In the genomic region with DNA sequence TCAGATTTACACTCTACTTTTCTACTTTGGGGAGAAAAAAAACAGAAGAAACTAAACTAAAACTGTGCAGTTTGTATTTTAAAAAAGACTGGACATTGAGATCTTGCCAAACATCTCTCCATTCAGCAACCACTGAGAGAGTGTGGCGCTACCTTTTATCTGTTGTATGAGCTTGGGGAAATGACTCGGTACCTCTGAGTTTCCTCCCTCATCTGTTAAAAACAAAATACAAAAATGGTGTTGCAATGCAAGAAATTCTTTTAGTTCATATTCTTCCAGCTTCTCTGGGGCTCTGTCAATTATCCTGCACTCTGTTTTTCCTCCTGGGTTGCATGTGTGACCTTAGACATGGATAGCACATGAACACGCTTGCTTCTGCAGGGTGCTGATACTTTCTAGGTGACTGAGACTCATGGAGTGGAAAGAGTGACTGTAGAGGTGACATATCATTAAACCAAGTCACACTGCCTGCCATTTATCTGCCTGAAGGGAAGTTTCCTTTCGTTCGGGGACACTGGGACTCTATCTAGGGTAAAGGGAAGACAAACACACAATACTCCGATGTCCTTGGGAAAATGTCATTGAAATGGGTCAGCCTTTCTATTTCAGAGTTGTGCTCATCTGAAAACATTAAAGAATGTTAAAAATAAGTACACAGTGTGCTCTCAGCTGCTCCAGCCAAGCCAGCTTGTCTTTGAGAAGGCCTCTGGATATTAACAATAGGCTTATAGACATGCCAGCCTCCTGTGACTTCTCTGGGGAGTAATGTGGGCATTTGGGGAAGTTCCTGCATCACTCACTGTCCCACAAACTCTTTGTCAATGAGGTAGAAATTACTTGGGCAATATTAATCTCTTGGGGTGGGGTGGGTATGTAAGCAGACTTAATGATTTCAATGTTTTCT, we compare ENCODE assay signal across 16 cellular contexts.
DNase-seq lines count a peak whose midpoint lies in the region; ATAC-seq and TF ChIP-seq lines count a peak whose summit lies in the region.
"Had no signal": no experiment of that assay in that cellular context is flagged by ENCODE, and none has a peak within 500 bp of the region (broad histone marks: within the 10 kb centered on the region; RNA-seq: fewer than 3 reads in every experiment).

No MANE protein-coding gene starts in this region.

- no peak overlapping the region for H3K4me3 ChIP-seq in fibroblast of pulmonary artery (replicated peaks; ENCODE audit: low read depth, low read length)
- no peak overlapping the region for H3K4me3 ChIP-seq in uterus
- H3K4me3 ChIP-seq: breast epithelium had no signal

- no peak for DNase-seq in stimulated activated naive CD8-positive, alpha-beta T cell treated with anti-CD3 and anti-CD28 coated beads, Interleukin-15, Interleukin-2, amounts not matched to agents 100 U/mL and 50 U/mL, for 24 hours
- no peak for DNase-seq in stimulated activated naive CD8-positive, alpha-beta T cell treated with anti-CD3 and anti-CD28 coated beads, Interleukin-15, amount 100 ng/mL, for 72 hours
- DNase-seq in fibroblast of pulmonary artery (ENCODE audit: low read depth) (peak; percentile 88), uterus (no peak), KBM-7 (no peak)
- DNase-seq: ACHN; activated CD4-positive, CD25-positive, alpha-beta regulatory T cell; HFFc6; NCI-H2107; SK-N-SH had no signal

- H3K4me1 Mint-ChIP-seq in stimulated activated naive CD8-positive, alpha-beta T cell treated with anti-CD3 and anti-CD28 coated beads, Interleukin-15, amount 100 ng/mL, for 72 hours = peaks cover 5% of the 10 kb centered on the region
- peaks cover 41% of the 10 kb centered on the region for H3K4me1 Mint-ChIP-seq in nephron
- H3K4me1 Mint-ChIP-seq: IgD-negative memory B cell had no signal

- no peaks in the 10 kb centered on the region for H3K36me3 Mint-ChIP-seq in nephron (ENCODE audit: low read depth)
- H3K36me3 Mint-ChIP-seq: IgD-negative memory B cell had no signal

- no peaks in the 10 kb centered on the region for H3K27me3 ChIP-seq in uterus
- H3K27me3 ChIP-seq: breast epithelium had no signal

- no peak overlapping the region for H3K4me3 Mint-ChIP-seq in stimulated activated naive CD8-positive, alpha-beta T cell treated with anti-CD3 and anti-CD28 coated beads, Interleukin-15, amount 100 ng/mL, for 72 hours
- H3K4me3 Mint-ChIP-seq in nephron = no peak overlapping the region
- H3K4me3 Mint-ChIP-seq: HFFc6, IgD-negative memory B cell had no signal

- TF ChIP-seq POLR2A in uterus (IDR thresholded peaks at IDR 0.05) = no peak

- intact Hi-C loops in uterus (cut with DNase I; ENCODE audit: low total_unique reads) = no loop called here

- H3K4me1 ChIP-seq in uterus = no peaks in the 10 kb centered on the region
- H3K4me1 ChIP-seq: breast epithelium had no signal

- H3K27me3 Mint-ChIP-seq in stimulated activated naive CD8-positive, alpha-beta T cell treated with anti-CD3 and anti-CD28 coated beads, Interleukin-15, amount 100 ng/mL, for 72 hours = peaks cover 25% of the 10 kb centered on the region
- H3K27me3 Mint-ChIP-seq in nephron (ENCODE audit: low read depth) = no peaks in the 10 kb centered on the region

- H3K36me3 ChIP-seq in uterus = no peaks in the 10 kb centered on the region
- H3K36me3 ChIP-seq: breast epithelium had no signal

- no peaks in the 10 kb centered on the region for H3K9me3 ChIP-seq in uterus
- H3K9me3 ChIP-seq: breast epithelium, SK-N-SH had no signal

- H3K27ac Mint-ChIP-seq in stimulated activated naive CD8-positive, alpha-beta T cell treated with anti-CD3 and anti-CD28 coated beads, Interleukin-15, amount 100 ng/mL, for 72 hours = no peak overlapping the region
- H3K27ac Mint-ChIP-seq in nephron = peak overlapping the region; percentile 8 to 77 (median 40)
- H3K27ac Mint-ChIP-seq: HFFc6, IgD-negative memory B cell had no signal

- TF ChIP-seq CTCF in fibroblast of pulmonary artery (IDR thresholded peaks at IDR 0.05; ENCODE audit: low read length, missing control alignments) = no peak
- TF ChIP-seq CTCF in nephron (IDR thresholded peaks at IDR 0.05; ENCODE audit: unreplicated experiment in 3 of 3) = no peak
- TF ChIP-seq CTCF in uterus (IDR thresholded peaks at IDR 0.05) = no peak

- peak; percentile 71 for ATAC-seq in stimulated activated naive CD8-positive, alpha-beta T cell treated with anti-CD3 and anti-CD28 coated beads, Interleukin-15, Interleukin-2, amounts not matched to agents 100 U/mL and 50 U/mL, for 24 hours
- ATAC-seq in stimulated activated naive CD8-positive, alpha-beta T cell treated with anti-CD3 and anti-CD28 coated beads, Interleukin-15, amount 100 ng/mL, for 72 hours = no peak
- no peak for ATAC-seq in GM19324 (IDR thresholded peaks at IDR 0.05; ENCODE audit: low FRiP score, unreplicated experiment)
- ATAC-seq in esophagus mucosa = no peak

- in situ Hi-C loops in KBM-7 (cut with MboI; ENCODE audit: low pct_unique_long_range_greater_than_20kb, low sequenced_read_pairs) = no loop called here

- H3K27ac ChIP-seq in uterus = peak overlapping the region; percentile 23 to 48
- H3K27ac ChIP-seq: epithelial cell of prostate had no signal

- H3K9me3 Mint-ChIP-seq in stimulated activated naive CD8-positive, alpha-beta T cell treated with anti-CD3 and anti-CD28 coated beads, Interleukin-15, amount 100 ng/mL, for 72 hours = no peaks in the 10 kb centered on the region
- no peaks in the 10 kb centered on the region for H3K9me3 Mint-ChIP-seq in nephron
- H3K9me3 Mint-ChIP-seq: HFFc6, IgD-negative memory B cell had no signal

Comparison
In these comparisons a context has a peak if more than half of its experiments do, and no peak if none do; other contexts are left out.
1. H3K27ac Mint-ChIP-seq: peak in nephron (3 of 3); none in stimulated activated naive CD8-positive, alpha-beta T cell treated with anti-CD3 and anti-CD28 coated beads, Interleukin-15, amount 100 ng/mL, for 72 hours (0 of 2).